27 cellular contexts compared by ENCODE assay signal in the genomic region with DNA sequence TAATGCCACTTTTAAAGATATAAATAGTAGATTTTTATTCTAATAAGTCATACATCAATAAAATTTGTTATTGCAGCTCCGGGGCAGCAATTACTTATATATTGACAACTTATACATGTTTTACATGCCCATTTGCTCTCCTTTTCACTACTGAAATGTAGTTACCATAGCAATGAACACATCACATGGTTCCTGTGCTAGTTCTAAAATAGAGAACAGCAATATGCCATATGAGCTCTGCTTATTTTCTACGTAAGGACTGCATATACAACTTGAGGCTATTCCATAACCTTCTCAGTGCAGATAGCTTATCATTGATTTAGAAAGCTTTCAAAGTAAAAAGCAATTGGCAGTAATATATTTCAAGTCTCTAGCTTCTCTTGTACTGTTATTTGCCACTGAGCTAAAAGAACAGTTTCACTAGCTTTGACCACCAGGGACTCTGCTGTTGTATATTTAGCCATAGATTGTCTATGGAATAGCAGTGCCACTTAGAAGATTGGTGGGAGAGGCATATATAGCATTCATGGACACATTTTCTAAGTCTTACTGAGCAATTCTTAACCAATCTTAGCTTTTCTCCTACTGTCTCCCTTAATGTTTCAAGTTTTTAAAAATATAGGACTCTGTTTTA.
"Had no signal": no experiment of that assay in that cellular context is flagged by ENCODE, and none has a peak within 500 bp of the region (broad histone marks: within the 10 kb centered on the region; RNA-seq: fewer than 3 reads in every experiment).

No MANE protein-coding gene starts in this region.

- H3K27ac Mint-ChIP-seq: activated CD4-positive, alpha-beta memory T cell treated with anti-CD3 and anti-CD28 coated beads for 36 hours; activated CD4-positive, alpha-beta T cell treated with anti-CD3 and anti-CD28 coated beads for 36 hours; activated CD4-positive, alpha-beta T cell treated with anti-CD3 and anti-CD28 coated beads, Interleukin-2, amount 10 ng/mL, durations not matched to agents 24 days and 14 days; activated CD8-positive, alpha-beta memory T cell treated with anti-CD3 and anti-CD28 coated beads, Interleukin-2, amount 10 ng/mL, durations not matched to agents 7 days and 5 days; activated CD8-positive, alpha-beta T cell treated with anti-CD3 and anti-CD28 coated beads, Interleukin-2, amount 10 ng/mL, durations not matched to agents 7 days and 5 days; activated naive CD4-positive, alpha-beta T cell treated with anti-CD3 and anti-CD28 coated beads, Interleukin-2, amount 50 U/mL, for 24 hours; activated naive CD8-positive, alpha-beta T cell treated with anti-CD3 and anti-CD28 coated beads for 36 hours had no signal

- H3K27me3 Mint-ChIP-seq: activated CD4-positive, alpha-beta memory T cell treated with anti-CD3 and anti-CD28 coated beads for 36 hours; activated CD4-positive, alpha-beta T cell treated with anti-CD3 and anti-CD28 coated beads for 36 hours; activated CD4-positive, alpha-beta T cell treated with anti-CD3 and anti-CD28 coated beads, Interleukin-2, amount 10 ng/mL, durations not matched to agents 24 days and 14 days; activated CD8-positive, alpha-beta memory T cell treated with anti-CD3 and anti-CD28 coated beads, Interleukin-2, amount 10 ng/mL, durations not matched to agents 7 days and 5 days; activated naive CD4-positive, alpha-beta T cell treated with anti-CD3 and anti-CD28 coated beads, Interleukin-2, amount 50 U/mL, for 24 hours; activated naive CD8-positive, alpha-beta T cell treated with anti-CD3 and anti-CD28 coated beads for 36 hours; brain; central memory CD8-positive, alpha-beta T cell had no signal

- DNase-seq: activated CD4-positive, alpha-beta memory T cell treated with anti-CD3 and anti-CD28 coated beads for 36 hours; activated CD4-positive, alpha-beta T cell treated with anti-CD3 and anti-CD28 coated beads for 36 hours; activated CD4-positive, alpha-beta T cell treated with anti-CD3 and anti-CD28 coated beads, Interleukin-2, amount 10 ng/mL, durations not matched to agents 24 days and 14 days; activated CD4-positive, CD25-positive, alpha-beta regulatory T cell; activated CD4-positive, CD25-positive, alpha-beta regulatory T cell treated with anti-CD3 and anti-CD28 coated beads, Interleukin-2, amount 50 U/mL, for 72 hours; activated CD8-positive, alpha-beta memory T cell treated with anti-CD3 and anti-CD28 coated beads, Interleukin-2, amount 10 ng/mL, durations not matched to agents 7 days and 5 days; activated CD8-positive, alpha-beta memory T cell treated with anti-CD3 and anti-CD28 coated beads, Interleukin-2, amount 50 U/mL, for 4 hours; activated CD8-positive, alpha-beta T cell treated with anti-CD3 and anti-CD28 coated beads, Interleukin-2, amount 10 ng/mL, durations not matched to agents 7 days and 5 days; activated gamma-delta T cell; activated naive CD4-positive, alpha-beta T cell; activated naive CD8-positive, alpha-beta T cell treated with anti-CD3 and anti-CD28 coated beads for 36 hours; activated T-cell treated with anti-CD3 and anti-CD28 coated beads, Interleukin-2, amount 50 U/mL, for 1 hour; activated T-cell treated with anti-CD3 and anti-CD28 coated beads, Interleukin-2, amount 50 U/mL, for 48 hours; colonic mucosa; effector CD8-positive, alpha-beta T cell; esophagus squamous epithelium; head of caudate nucleus; T-helper 2 cell had no signal

- ATAC-seq: activated CD4-positive, alpha-beta T cell treated with anti-CD3 and anti-CD28 coated beads for 36 hours; activated CD8-positive, alpha-beta memory T cell treated with anti-CD3 and anti-CD28 coated beads, Interleukin-2, amount 10 ng/mL, durations not matched to agents 7 days and 5 days; activated CD8-positive, alpha-beta T cell treated with anti-CD3 and anti-CD28 coated beads, Interleukin-2, amount 10 ng/mL, durations not matched to agents 7 days and 5 days had no signal

- H3K27me3 ChIP-seq: ascending aorta, colonic mucosa, esophagus squamous epithelium had no signal

- H3K36me3 Mint-ChIP-seq: activated CD4-positive, alpha-beta memory T cell treated with anti-CD3 and anti-CD28 coated beads for 36 hours had no signal

- H3K4me3 Mint-ChIP-seq: activated CD4-positive, alpha-beta memory T cell treated with anti-CD3 and anti-CD28 coated beads for 36 hours; activated CD4-positive, alpha-beta T cell treated with anti-CD3 and anti-CD28 coated beads for 36 hours; activated CD4-positive, alpha-beta T cell treated with anti-CD3 and anti-CD28 coated beads, Interleukin-2, amount 10 ng/mL, durations not matched to agents 24 days and 14 days; activated CD8-positive, alpha-beta memory T cell treated with anti-CD3 and anti-CD28 coated beads, Interleukin-2, amount 10 ng/mL, durations not matched to agents 7 days and 5 days; activated CD8-positive, alpha-beta T cell treated with anti-CD3 and anti-CD28 coated beads, Interleukin-2, amount 10 ng/mL, durations not matched to agents 7 days and 5 days; activated naive CD4-positive, alpha-beta T cell treated with anti-CD3 and anti-CD28 coated beads, Interleukin-2, amount 50 U/mL, for 24 hours; activated naive CD8-positive, alpha-beta T cell treated with anti-CD3 and anti-CD28 coated beads for 36 hours; brain; central memory CD8-positive, alpha-beta T cell had no signal

- H3K9me3 Mint-ChIP-seq: activated CD4-positive, alpha-beta memory T cell treated with anti-CD3 and anti-CD28 coated beads for 36 hours; activated CD4-positive, alpha-beta T cell treated with anti-CD3 and anti-CD28 coated beads, Interleukin-2, amount 10 ng/mL, durations not matched to agents 24 days and 14 days; activated naive CD4-positive, alpha-beta T cell treated with anti-CD3 and anti-CD28 coated beads, Interleukin-2, amount 50 U/mL, for 24 hours; activated naive CD8-positive, alpha-beta T cell treated with anti-CD3 and anti-CD28 coated beads for 36 hours; central memory CD8-positive, alpha-beta T cell had no signal

- H3K9me3 ChIP-seq: ascending aorta, colonic mucosa, esophagus squamous epithelium had no signal

- H3K36me3 ChIP-seq: ascending aorta, colonic mucosa had no signal

- FAIRE-seq: bronchial epithelial cell, endometrium, endothelial cell of umbilical vein, frontal cortex had no signal

- H3K4me3 ChIP-seq: ascending aorta, colonic mucosa, esophagus squamous epithelium had no signal

- H3K4me1 ChIP-seq: ascending aorta, colonic mucosa, esophagus squamous epithelium had no signal

- H3K4me1 Mint-ChIP-seq: central memory CD8-positive, alpha-beta T cell had no signal

- H3K27ac ChIP-seq: ascending aorta, colonic mucosa, epithelial cell of prostate, esophagus squamous epithelium had no signal
